Comparison of ENCODE assay signal across 1 cellular context in the genomic region with DNA sequence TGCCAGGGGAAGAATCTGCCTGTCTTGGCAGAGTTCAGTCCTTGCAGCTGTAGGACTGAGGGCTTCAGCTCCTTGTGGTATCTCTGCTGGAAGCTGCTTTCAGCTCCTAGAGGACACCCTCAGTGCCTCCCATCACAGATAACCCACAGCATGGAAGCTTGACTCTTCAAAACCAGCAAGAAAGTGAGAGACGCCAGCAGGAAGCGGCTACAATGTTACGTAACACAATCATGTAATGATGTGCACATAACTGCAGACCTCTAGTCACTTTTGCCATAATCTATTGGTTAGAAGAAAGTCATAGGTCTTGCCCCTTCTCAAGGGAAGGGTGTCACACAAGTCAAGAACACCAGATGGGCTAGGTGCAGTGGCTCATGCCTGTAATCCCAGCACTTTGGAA.
TF ChIP-seq lines count a peak whose summit lies in the region.

No MANE protein-coding gene starts in this region.

TF ChIP-seq in HEK293, 187 proteins besides CTCF, POLR2A, EP300 and RAD21 (continued from another document):
- TF ChIP-seq, protein P1, sequence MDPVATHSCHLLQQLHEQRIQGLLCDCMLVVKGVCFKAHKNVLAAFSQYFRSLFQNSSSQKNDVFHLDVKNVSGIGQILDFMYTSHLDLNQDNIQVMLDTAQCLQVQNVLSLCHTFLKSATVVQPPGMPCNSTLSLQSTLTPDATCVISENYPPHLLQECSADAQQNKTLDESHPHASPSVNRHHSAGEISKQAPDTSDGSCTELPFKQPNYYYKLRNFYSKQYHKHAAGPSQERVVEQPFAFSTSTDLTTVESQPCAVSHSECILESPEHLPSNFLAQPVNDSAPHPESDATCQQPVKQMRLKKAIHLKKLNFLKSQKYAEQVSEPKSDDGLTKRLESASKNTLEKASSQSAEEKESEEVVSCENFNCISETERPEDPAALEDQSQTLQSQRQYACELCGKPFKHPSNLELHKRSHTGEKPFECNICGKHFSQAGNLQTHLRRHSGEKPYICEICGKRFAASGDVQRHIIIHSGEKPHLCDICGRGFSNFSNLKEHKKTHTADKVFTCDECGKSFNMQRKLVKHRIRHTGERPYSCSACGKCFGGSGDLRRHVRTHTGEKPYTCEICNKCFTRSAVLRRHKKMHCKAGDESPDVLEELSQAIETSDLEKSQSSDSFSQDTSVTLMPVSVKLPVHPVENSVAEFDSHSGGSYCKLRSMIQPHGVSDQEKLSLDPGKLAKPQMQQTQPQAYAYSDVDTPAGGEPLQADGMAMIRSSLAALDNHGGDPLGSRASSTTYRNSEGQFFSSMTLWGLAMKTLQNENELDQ (tag by site-specific recombination; IDR thresholded peaks at IDR 0.05; ENCODE audit: low read depth): no peak
- TF ChIP-seq ZNF202 (tag by site-specific recombination; IDR thresholded peaks at IDR 0.05; ENCODE audit: borderline replicate concordance): no peak
